Comparison of ENCODE assay signal across 1 cellular context in the genomic region with DNA sequence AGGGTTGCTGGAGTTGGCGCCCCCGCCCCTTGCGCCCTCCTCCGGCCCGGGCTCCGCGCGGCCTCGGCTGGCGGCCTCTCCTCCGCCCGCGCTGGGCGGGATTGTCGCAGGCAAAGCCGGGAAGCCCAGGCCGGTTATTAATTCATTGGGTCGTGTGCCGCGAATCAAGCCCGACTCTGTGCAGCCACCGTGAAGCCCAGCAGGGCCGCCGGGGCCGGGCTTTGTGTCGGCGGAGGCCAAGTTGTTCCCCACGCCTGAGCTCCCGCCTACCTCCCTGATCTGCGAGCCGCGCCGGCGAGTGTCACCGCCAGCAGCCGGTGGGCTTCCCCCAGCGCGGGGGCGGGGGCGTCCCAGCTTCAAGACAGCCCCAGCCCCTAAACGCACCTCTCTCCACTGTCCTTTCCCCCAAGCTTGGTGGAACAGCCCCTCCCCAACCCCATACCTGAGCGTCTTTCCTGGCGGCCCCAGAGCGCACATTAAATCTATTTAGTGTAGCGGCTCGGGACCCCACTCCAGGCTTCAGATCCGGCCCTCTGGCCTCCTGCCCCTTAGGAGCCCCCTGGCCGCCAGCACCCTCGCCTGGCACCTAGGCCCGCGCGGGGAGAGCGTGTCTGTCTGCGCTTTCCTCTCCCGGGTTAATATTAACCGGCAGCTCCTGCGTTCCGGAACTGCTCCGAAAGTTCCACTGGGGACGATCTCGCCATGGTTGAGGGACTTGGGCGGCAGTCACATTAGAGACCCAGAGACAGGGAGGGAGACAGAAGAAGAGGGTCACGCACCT.
TF ChIP-seq lines count a peak whose summit lies in the region.

No MANE protein-coding gene starts in this region.

TF ChIP-seq in HepG2, 621 proteins besides CTCF, POLR2A, EP300 and RAD21 (continued from another document and continues in another):
- no peak for TF ChIP-seq NR2C2 (CRISPR knock-in tag; IDR thresholded peaks at IDR 0.05; ENCODE audit: borderline replicate concordance)
- TF ChIP-seq SMAD9 (CRISPR knock-in tag; IDR thresholded peaks at IDR 0.05), result 0 out of 2 replicates have a peak, but pooled peaks have one; percentile 15
- TF ChIP-seq, protein P1, sequence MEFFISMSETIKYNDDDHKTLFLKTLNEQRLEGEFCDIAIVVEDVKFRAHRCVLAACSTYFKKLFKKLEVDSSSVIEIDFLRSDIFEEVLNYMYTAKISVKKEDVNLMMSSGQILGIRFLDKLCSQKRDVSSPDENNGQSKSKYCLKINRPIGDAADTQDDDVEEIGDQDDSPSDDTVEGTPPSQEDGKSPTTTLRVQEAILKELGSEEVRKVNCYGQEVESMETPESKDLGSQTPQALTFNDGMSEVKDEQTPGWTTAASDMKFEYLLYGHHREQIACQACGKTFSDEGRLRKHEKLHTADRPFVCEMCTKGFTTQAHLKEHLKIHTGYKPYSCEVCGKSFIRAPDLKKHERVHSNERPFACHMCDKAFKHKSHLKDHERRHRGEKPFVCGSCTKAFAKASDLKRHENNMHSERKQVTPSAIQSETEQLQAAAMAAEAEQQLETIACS (CRISPR knock-in tag; IDR thresholded peaks at IDR 0.05), result 0 out of 2 replicates have a peak, but pooled peaks have one; percentile 6
- TF ChIP-seq ZNF12 (CRISPR knock-in tag; IDR thresholded peaks at IDR 0.05), result no peak
- 0 out of 2 replicates have a peak, but pooled peaks have one; percentile 17 for TF ChIP-seq NFATC3 (CRISPR knock-in tag; IDR thresholded peaks at IDR 0.05)
- peak; percentile 59 for TF ChIP-seq TAF1 (CRISPR knock-in tag; IDR thresholded peaks at IDR 0.05)
- TF ChIP-seq, protein P2, sequence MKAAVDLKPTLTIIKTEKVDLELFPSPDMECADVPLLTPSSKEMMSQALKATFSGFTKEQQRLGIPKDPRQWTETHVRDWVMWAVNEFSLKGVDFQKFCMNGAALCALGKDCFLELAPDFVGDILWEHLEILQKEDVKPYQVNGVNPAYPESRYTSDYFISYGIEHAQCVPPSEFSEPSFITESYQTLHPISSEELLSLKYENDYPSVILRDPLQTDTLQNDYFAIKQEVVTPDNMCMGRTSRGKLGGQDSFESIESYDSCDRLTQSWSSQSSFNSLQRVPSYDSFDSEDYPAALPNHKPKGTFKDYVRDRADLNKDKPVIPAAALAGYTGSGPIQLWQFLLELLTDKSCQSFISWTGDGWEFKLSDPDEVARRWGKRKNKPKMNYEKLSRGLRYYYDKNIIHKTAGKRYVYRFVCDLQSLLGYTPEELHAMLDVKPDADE (CRISPR knock-in tag; IDR thresholded peaks at IDR 0.05), result peak; percentile 38; the same call in 1 of the 2 replicates
- TF ChIP-seq TFAP4 (IDR thresholded peaks at IDR 0.05; ENCODE audit: borderline replicate concordance, low read depth), result no peak
- no peak; the same call in 1 of the 2 replicates for TF ChIP-seq ZNF253 (CRISPR knock-in tag; IDR thresholded peaks at IDR 0.05; ENCODE audit: borderline replicate concordance)
- TF ChIP-seq, protein P3, sequence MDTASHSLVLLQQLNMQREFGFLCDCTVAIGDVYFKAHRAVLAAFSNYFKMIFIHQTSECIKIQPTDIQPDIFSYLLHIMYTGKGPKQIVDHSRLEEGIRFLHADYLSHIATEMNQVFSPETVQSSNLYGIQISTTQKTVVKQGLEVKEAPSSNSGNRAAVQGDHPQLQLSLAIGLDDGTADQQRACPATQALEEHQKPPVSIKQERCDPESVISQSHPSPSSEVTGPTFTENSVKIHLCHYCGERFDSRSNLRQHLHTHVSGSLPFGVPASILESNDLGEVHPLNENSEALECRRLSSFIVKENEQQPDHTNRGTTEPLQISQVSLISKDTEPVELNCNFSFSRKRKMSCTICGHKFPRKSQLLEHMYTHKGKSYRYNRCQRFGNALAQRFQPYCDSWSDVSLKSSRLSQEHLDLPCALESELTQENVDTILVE (CRISPR knock-in tag; IDR thresholded peaks at IDR 0.05), result no peak
- TF ChIP-seq ATF5 (CRISPR knock-in tag; IDR thresholded peaks at IDR 0.05; ENCODE audit: low read depth), result no peak
- TF ChIP-seq TRIM22 (IDR thresholded peaks at IDR 0.05), result no peak
- no peak for TF ChIP-seq SMAD1 (CRISPR knock-in tag; IDR thresholded peaks at IDR 0.05; ENCODE audit: borderline replicate concordance, low read depth)
- TF ChIP-seq ZNF251 (CRISPR knock-in tag; IDR thresholded peaks at IDR 0.05), result 0 out of 2 replicates have a peak, but pooled peaks have one; percentile 47
- no peak for TF ChIP-seq REL (CRISPR knock-in tag; conservative IDR thresholded peaks at IDR 0.05)
- no peak; the same call in 1 of the 2 replicates for TF ChIP-seq YEATS2 (CRISPR knock-in tag; IDR thresholded peaks at IDR 0.05; ENCODE audit: borderline replicate concordance)
- TF ChIP-seq ZBTB7B (CRISPR knock-in tag; IDR thresholded peaks at IDR 0.05), result peak; percentile 79; the same call in 1 of the 2 replicates
- TF ChIP-seq ZNF235 (CRISPR knock-in tag; IDR thresholded peaks at IDR 0.05; ENCODE audit: borderline replicate concordance), result peak; percentile 29; the same call in 1 of the 2 replicates
- no peak for TF ChIP-seq SRSF9 (IDR thresholded peaks at IDR 0.05; ENCODE audit: borderline replicate concordance, insufficient read depth, low read depth, low read length, poor library complexity, severe bottlenecking)
- no peak for TF ChIP-seq CBX1 (IDR thresholded peaks at IDR 0.05; ENCODE audit: low read depth)
- TF ChIP-seq MTF1 (CRISPR knock-in tag; IDR thresholded peaks at IDR 0.05), result no peak
- TF ChIP-seq, protein P4, sequence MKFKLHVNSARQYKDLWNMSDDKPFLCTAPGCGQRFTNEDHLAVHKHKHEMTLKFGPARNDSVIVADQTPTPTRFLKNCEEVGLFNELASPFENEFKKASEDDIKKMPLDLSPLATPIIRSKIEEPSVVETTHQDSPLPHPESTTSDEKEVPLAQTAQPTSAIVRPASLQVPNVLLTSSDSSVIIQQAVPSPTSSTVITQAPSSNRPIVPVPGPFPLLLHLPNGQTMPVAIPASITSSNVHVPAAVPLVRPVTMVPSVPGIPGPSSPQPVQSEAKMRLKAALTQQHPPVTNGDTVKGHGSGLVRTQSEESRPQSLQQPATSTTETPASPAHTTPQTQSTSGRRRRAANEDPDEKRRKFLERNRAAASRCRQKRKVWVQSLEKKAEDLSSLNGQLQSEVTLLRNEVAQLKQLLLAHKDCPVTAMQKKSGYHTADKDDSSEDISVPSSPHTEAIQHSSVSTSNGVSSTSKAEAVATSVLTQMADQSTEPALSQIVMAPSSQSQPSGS (CRISPR knock-in tag; IDR thresholded peaks at IDR 0.05), result 0 out of 2 replicates have a peak, but pooled peaks have one; percentile 38
- no peak for TF ChIP-seq PRPF4 (IDR thresholded peaks at IDR 0.05; ENCODE audit: low read depth, low read length, poor library complexity, severe bottlenecking)
- peak; percentile 68; the same call in 1 of the 2 replicates for TF ChIP-seq ZNF350 (CRISPR knock-in tag; IDR thresholded peaks at IDR 0.05; ENCODE audit: borderline replicate concordance, low read depth)
- no peak for TF ChIP-seq ZNF326 (CRISPR knock-in tag; IDR thresholded peaks at IDR 0.05; ENCODE audit: borderline replicate concordance)
- TF ChIP-seq, protein P5, sequence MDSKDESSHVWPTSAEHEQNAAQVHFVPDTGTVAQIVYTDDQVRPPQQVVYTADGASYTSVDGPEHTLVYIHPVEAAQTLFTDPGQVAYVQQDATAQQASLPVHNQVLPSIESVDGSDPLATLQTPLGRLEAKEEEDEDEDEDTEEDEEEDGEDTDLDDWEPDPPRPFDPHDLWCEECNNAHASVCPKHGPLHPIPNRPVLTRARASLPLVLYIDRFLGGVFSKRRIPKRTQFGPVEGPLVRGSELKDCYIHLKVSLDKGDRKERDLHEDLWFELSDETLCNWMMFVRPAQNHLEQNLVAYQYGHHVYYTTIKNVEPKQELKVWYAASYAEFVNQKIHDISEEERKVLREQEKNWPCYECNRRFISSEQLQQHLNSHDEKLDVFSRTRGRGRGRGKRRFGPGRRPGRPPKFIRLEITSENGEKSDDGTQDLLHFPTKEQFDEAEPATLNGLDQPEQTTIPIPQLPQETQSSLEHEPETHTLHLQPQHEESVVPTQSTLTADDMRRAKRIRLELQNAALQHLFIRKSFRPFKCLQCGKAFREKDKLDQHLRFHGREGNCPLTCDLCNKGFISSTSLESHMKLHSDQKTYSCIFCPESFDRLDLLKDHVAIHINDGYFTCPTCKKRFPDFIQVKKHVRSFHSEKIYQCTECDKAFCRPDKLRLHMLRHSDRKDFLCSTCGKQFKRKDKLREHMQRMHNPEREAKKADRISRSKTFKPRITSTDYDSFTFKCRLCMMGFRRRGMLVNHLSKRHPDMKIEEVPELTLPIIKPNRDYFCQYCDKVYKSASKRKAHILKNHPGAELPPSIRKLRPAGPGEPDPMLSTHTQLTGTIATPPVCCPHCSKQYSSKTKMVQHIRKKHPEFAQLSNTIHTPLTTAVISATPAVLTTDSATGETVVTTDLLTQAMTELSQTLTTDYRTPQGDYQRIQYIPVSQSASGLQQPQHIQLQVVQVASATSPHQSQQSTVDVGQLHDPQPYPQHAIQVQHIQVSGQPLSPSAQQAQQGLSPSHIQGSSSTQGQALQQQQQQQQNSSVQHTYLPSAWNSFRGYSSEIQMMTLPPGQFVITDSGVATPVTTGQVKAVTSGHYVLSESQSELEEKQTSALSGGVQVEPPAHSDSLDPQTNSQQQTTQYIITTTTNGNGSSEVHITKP (CRISPR knock-in tag; IDR thresholded peaks at IDR 0.05; ENCODE audit: low read depth), result peak; percentile 22; the same call in 1 of the 2 replicates
- 0 out of 2 replicates have a peak, but pooled peaks have one; percentile 20 for TF ChIP-seq PCBP1 (IDR thresholded peaks at IDR 0.05; ENCODE audit: borderline replicate concordance, low read depth, low read length)
- no peak for TF ChIP-seq ZFP36L2 (CRISPR knock-in tag; IDR thresholded peaks at IDR 0.05)
- peak; percentile 61; the same call in 1 of the 2 replicates for TF ChIP-seq GZF1 (CRISPR knock-in tag; IDR thresholded peaks at IDR 0.05)
- TF ChIP-seq, protein P6, sequence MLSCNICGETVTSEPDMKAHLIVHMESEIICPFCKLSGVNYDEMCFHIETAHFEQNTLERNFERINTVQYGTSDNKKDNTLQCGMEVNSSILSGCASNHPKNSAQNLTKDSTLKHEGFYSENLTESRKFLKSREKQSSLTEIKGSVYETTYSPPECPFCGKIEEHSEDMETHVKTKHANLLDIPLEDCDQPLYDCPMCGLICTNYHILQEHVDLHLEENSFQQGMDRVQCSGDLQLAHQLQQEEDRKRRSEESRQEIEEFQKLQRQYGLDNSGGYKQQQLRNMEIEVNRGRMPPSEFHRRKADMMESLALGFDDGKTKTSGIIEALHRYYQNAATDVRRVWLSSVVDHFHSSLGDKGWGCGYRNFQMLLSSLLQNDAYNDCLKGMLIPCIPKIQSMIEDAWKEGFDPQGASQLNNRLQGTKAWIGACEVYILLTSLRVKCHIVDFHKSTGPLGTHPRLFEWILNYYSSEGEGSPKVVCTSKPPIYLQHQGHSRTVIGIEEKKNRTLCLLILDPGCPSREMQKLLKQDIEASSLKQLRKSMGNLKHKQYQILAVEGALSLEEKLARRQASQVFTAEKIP (CRISPR knock-in tag; IDR thresholded peaks at IDR 0.05; ENCODE audit: borderline replicate concordance), result no peak
- TF ChIP-seq ZFAT (CRISPR knock-in tag; conservative IDR thresholded peaks at IDR 0.05), result no peak
- TF ChIP-seq ZNF850 (CRISPR knock-in tag; conservative IDR thresholded peaks at IDR 0.05), result no peak
- no peak for TF ChIP-seq ZNF629 (CRISPR knock-in tag; conservative IDR thresholded peaks at IDR 0.05)
- TF ChIP-seq THYN1 (CRISPR knock-in tag; IDR thresholded peaks at IDR 0.05; ENCODE audit: borderline replicate concordance, low read depth), result no peak
- TF ChIP-seq, protein P7, sequence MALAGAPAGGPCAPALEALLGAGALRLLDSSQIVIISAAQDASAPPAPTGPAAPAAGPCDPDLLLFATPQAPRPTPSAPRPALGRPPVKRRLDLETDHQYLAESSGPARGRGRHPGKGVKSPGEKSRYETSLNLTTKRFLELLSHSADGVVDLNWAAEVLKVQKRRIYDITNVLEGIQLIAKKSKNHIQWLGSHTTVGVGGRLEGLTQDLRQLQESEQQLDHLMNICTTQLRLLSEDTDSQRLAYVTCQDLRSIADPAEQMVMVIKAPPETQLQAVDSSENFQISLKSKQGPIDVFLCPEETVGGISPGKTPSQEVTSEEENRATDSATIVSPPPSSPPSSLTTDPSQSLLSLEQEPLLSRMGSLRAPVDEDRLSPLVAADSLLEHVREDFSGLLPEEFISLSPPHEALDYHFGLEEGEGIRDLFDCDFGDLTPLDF (CRISPR knock-in tag; IDR thresholded peaks at IDR 0.05), result no peak
- no peak for TF ChIP-seq ZNF790 (CRISPR knock-in tag; IDR thresholded peaks at IDR 0.05; ENCODE audit: borderline replicate concordance)
- TF ChIP-seq HNF1B (CRISPR knock-in tag; IDR thresholded peaks at IDR 0.05), result peak; percentile 98
- no peak for TF ChIP-seq TARDBP (CRISPR knock-in tag; IDR thresholded peaks at IDR 0.05)
- peak; percentile 58; the same call in 1 of the 2 replicates for TF ChIP-seq ZNF33B (CRISPR knock-in tag; IDR thresholded peaks at IDR 0.05)
- TF ChIP-seq ZFP82 (CRISPR knock-in tag; IDR thresholded peaks at IDR 0.05; ENCODE audit: borderline replicate concordance), result 0 out of 2 replicates have a peak, but pooled peaks have one; percentile 71
- TF ChIP-seq ZNF644 (CRISPR knock-in tag; IDR thresholded peaks at IDR 0.05; ENCODE audit: low read depth), result no peak
- TF ChIP-seq SMAD3 (CRISPR knock-in tag; IDR thresholded peaks at IDR 0.05), result no peak
